1 cellular context compared by ENCODE assay signal in genomic region chr19:15452111-15453047, GRCh38.
TF ChIP-seq lines count a peak whose summit lies in the region.

No MANE protein-coding gene starts in this region.

TF ChIP-seq in K562, 482 proteins besides CTCF, POLR2A, EP300 and RAD21 (continues in another document):
- TF ChIP-seq MYNN (IDR thresholded peaks at IDR 0.05) (peak; percentile 53), MYNN (CRISPR knock-in tag; IDR thresholded peaks at IDR 0.05) (no peak), ZNF121 (CRISPR knock-in tag; conservative IDR thresholded peaks at IDR 0.05) (peak; percentile 85), JUND (IDR thresholded peaks at IDR 0.05; ENCODE audit: borderline replicate concordance, low read depth, low read length) (0 out of 2 replicates have a peak, but pooled peaks have one; percentile 17), JUND (tag; IDR thresholded peaks at IDR 0.05; ENCODE audit: borderline replicate concordance, low read depth, low read length) (no peak), POLR3G (IDR thresholded peaks at IDR 0.05; ENCODE audit: extremely low read depth, insufficient read length, insufficient replicate concordance) (no peak), CBX1 (IDR thresholded peaks at IDR 0.05; ENCODE audit: low read depth) (peak; percentile 68; the same call in 1 of the 2 replicates), KDM1A (IDR thresholded peaks at IDR 0.05) (peak; percentile 62 to 76), BCOR (IDR thresholded peaks at IDR 0.05) (peak; percentile 94), ZBTB7A (IDR thresholded peaks at IDR 0.05; ENCODE audit: borderline replicate concordance, control insufficient read depth, low read depth, low read length) (peak; percentile 55; the same call in 1 of the 2 replicates), GABPB1 (CRISPR knock-in tag; IDR thresholded peaks at IDR 0.05) (no peak), DACH1 (IDR thresholded peaks at IDR 0.05; ENCODE audit: partially characterized antibody) (peak; percentile 41), ZFP36 (IDR thresholded peaks at IDR 0.05; ENCODE audit: low read depth, low read length, partially characterized antibody) (peak; percentile 93), CREB1 (IDR thresholded peaks at IDR 0.05) (no peak; the same call in 1 of the 2 replicates), CREB1 (CRISPR knock-in tag; IDR thresholded peaks at IDR 0.05) (peak; percentile 53), HDGF (IDR thresholded peaks at IDR 0.05) (peak; percentile 71; the same call in 1 of the 2 replicates), NRF1 (conservative IDR thresholded peaks at IDR 0.05 in 1 of 2, IDR thresholded peaks at IDR 0.05 in 1 of 2) (peak; percentile 74 to 75), BRF1 (IDR thresholded peaks at IDR 0.05; ENCODE audit: borderline replicate concordance, extremely low read depth, insufficient read length) (no peak), DPF2 (IDR thresholded peaks at IDR 0.05) (peak; percentile 20; the same call in 1 of the 2 replicates), SFPQ (IDR thresholded peaks at IDR 0.05; ENCODE audit: low read depth, low read length) (no peak), PRDM10 (IDR thresholded peaks at IDR 0.05; ENCODE audit: partially characterized antibody) (peak; percentile 34), CREM (IDR thresholded peaks at IDR 0.05; ENCODE audit: low read depth) (peak; percentile 53; the same call in 1 of the 2 replicates), TCF3 (CRISPR knock-in tag; IDR thresholded peaks at IDR 0.05) (peak; percentile 4; the same call in 1 of the 2 replicates), FOXA3 (CRISPR knock-in tag; conservative IDR thresholded peaks at IDR 0.05 in 1 of 2, IDR thresholded peaks at IDR 0.05 in 1 of 2) (no peak), RBFOX2 (IDR thresholded peaks at IDR 0.05; ENCODE audit: low read depth, low read length) (peak; percentile 35; the same call in 1 of the 2 replicates), KDM4B (IDR thresholded peaks at IDR 0.05; ENCODE audit: borderline replicate concordance in 2 of 2, low read depth in 1 of 2) (peak in 1 of 2 experiments; percentile 38; a peak in 1 of 4 replicates), NR3C1 (CRISPR knock-in tag; IDR thresholded peaks at IDR 0.05) (no peak), DIDO1 (tag; IDR thresholded peaks at IDR 0.05; ENCODE audit: low read depth) (no peak), CCNT2 (IDR thresholded peaks at IDR 0.05; ENCODE audit: borderline replicate concordance, extremely low read depth, insufficient read length, low read depth, low read length) (peak; percentile 25), POLR2G (IDR thresholded peaks at IDR 0.05; ENCODE audit: low read depth, low read length) (peak; percentile 54), GTF2E2 (tag; IDR thresholded peaks at IDR 0.05) (no peak), HDAC2 (IDR thresholded peaks at IDR 0.05) (peak; percentile 83), SAP30 (IDR thresholded peaks at IDR 0.05; ENCODE audit: borderline replicate concordance, insufficient read depth, low read depth, low read length, poor library complexity, severe bottlenecking) (peak; percentile 51), RAD51 (IDR thresholded peaks at IDR 0.05; ENCODE audit: borderline replicate concordance, low read depth) (no peak), ZNF740 (CRISPR knock-in tag; IDR thresholded peaks at IDR 0.05) (0 out of 2 replicates have a peak, but pooled peaks have one; percentile 26), ZNF740 (tag; IDR thresholded peaks at IDR 0.05) (no peak), ETV6 (IDR thresholded peaks at IDR 0.05; ENCODE audit: borderline replicate concordance in 1 of 2, low read depth in 2 of 2, low read length in 1 of 2) (no peak), ETV6 (CRISPR knock-in tag; IDR thresholded peaks at IDR 0.05; ENCODE audit: borderline replicate concordance) (no peak), ZFX (CRISPR knock-in tag; IDR thresholded peaks at IDR 0.05) (peak; percentile 72), TEAD4 (IDR thresholded peaks at IDR 0.05; ENCODE audit: low read length) (0 out of 2 replicates have a peak, but pooled peaks have one; percentile 16), TEAD4 (CRISPR knock-in tag; IDR thresholded peaks at IDR 0.05; ENCODE audit: borderline replicate concordance) (no peak), ELK1 (CRISPR knock-in tag; IDR thresholded peaks at IDR 0.05) (no peak), TAF9B (IDR thresholded peaks at IDR 0.05; ENCODE audit: partially characterized antibody) (no peak), ATF1 (CRISPR knock-in tag; IDR thresholded peaks at IDR 0.05) (no peak), ATF1 (tag; IDR thresholded peaks at IDR 0.05) (peak; percentile 66), PKNOX1 (IDR thresholded peaks at IDR 0.05) (peak; percentile 98), MAFK (IDR thresholded peaks at IDR 0.05; ENCODE audit: low read length) (no peak), ARID4B (CRISPR knock-in tag; IDR thresholded peaks at IDR 0.05) (peak; percentile 33; the same call in 1 of the 2 replicates), RCOR1 (IDR thresholded peaks at IDR 0.05; ENCODE audit: borderline replicate concordance in 1 of 2, low read depth in 2 of 2, low read length in 2 of 2) (peak in 1 of 2 experiments; percentile 50; a peak in 1 of 4 replicates), ZNF277 (CRISPR knock-in tag; IDR thresholded peaks at IDR 0.05; ENCODE audit: borderline replicate concordance) (no peak), E4F1 (CRISPR knock-in tag; IDR thresholded peaks at IDR 0.05; ENCODE audit: borderline replicate concordance) (no peak)
